ENCODE assay signal across 17 cellular contexts in the genomic region with DNA sequence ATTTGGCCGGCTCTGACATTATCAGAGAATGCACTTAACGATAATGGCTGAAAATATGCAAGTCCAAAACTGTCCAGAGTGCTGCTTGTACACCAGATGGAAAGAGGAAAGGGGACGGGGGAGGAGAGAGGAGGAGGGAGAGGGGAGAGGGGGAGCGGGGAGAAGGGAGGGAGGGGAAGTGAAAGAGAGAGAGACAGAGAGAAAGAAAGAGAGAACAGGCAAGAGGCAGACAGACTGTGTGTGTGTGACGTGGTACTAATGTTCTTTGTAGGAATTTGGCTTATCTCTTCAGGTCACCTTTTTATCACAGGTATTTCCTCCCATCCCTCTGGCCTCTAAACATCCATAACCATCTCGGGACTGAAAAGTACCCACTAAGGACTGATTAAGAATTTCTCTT.
DNase-seq lines count a peak whose midpoint lies in the region; ATAC-seq and TF ChIP-seq lines count a peak whose summit lies in the region.
"Had no signal": no experiment of that assay in that cellular context is flagged by ENCODE, and none has a peak within 500 bp of the region (broad histone marks: within the 10 kb centered on the region; RNA-seq: fewer than 3 reads in every experiment).

No MANE protein-coding gene starts in this region.

- peak overlapping the region; percentile 98 for H3K4me3 Mint-ChIP-seq in activated CD8-positive, alpha-beta memory T cell treated with anti-CD3 and anti-CD28 coated beads, Interleukin-2, amount 10 ng/mL, durations not matched to agents 7 days and 5 days
- peak overlapping the region; percentile 29 for H3K4me3 Mint-ChIP-seq in Caco-2 (ENCODE audit: unreplicated experiment)
- H3K4me3 Mint-ChIP-seq in activated T-helper 17 cell treated with anti-CD3 and anti-CD28 coated beads, Interleukin-2, amount 50 U/mL, for 72 hours: peak overlapping the region; percentile 77
- peak overlapping the region; percentile 36 for H3K4me3 Mint-ChIP-seq in mesothelial cell of epicardium
- H3K4me3 Mint-ChIP-seq: endodermal cell had no signal

- no peaks in the 10 kb centered on the region for H3K27me3 ChIP-seq in Caco-2 (replicated peaks; ENCODE audit: control insufficient read depth, insufficient read depth, low read length)
- H3K27me3 ChIP-seq: left lung had no signal

- peaks cover 29% of the 10 kb centered on the region for H3K4me1 ChIP-seq in Caco-2

- H3K9me3 ChIP-seq in Caco-2: no peaks in the 10 kb centered on the region
- H3K9me3 ChIP-seq: A549, left lung had no signal

- TF ChIP-seq CTCF in Caco-2 (IDR thresholded peaks at IDR 0.05; ENCODE audit: insufficient read depth in 1 of 2, low read depth in 1 of 2, low read length in 1 of 2, severe bottlenecking in 1 of 2, unreplicated experiment in 1 of 2) (no peak), mesothelial cell of epicardium (IDR thresholded peaks at IDR 0.05; ENCODE audit: unreplicated experiment) (no peak)

- no peak for ATAC-seq in activated CD8-positive, alpha-beta memory T cell treated with anti-CD3 and anti-CD28 coated beads, Interleukin-2, amount 10 ng/mL, durations not matched to agents 7 days and 5 days
- ATAC-seq in activated T-helper 17 cell treated with anti-CD3 and anti-CD28 coated beads, Interleukin-2, amount 50 U/mL, for 72 hours (replicated peaks): no peak
- ATAC-seq: A549, left lung had no signal

- peak overlapping the region; percentile 96 for H3K27ac Mint-ChIP-seq in activated CD8-positive, alpha-beta memory T cell treated with anti-CD3 and anti-CD28 coated beads, Interleukin-2, amount 10 ng/mL, durations not matched to agents 7 days and 5 days
- H3K27ac Mint-ChIP-seq in Caco-2 (ENCODE audit: unreplicated experiment): peak overlapping the region; percentile 77
- peak overlapping the region; percentile 89 for H3K27ac Mint-ChIP-seq in activated T-helper 17 cell treated with anti-CD3 and anti-CD28 coated beads, Interleukin-2, amount 50 U/mL, for 72 hours
- H3K27ac Mint-ChIP-seq in mesothelial cell of epicardium: peak overlapping the region; percentile 84
- H3K27ac Mint-ChIP-seq: endodermal cell had no signal

- H3K4me1 Mint-ChIP-seq in activated CD8-positive, alpha-beta memory T cell treated with anti-CD3 and anti-CD28 coated beads, Interleukin-2, amount 10 ng/mL, durations not matched to agents 7 days and 5 days: peaks cover 67% of the 10 kb centered on the region
- H3K4me1 Mint-ChIP-seq in Caco-2 (ENCODE audit: low read depth, unreplicated experiment) (peaks cover 20% of the 10 kb centered on the region), mesothelial cell of epicardium (peaks cover 59% of the 10 kb centered on the region)
- peaks cover 24% of the 10 kb centered on the region for H3K4me1 Mint-ChIP-seq in activated T-helper 17 cell treated with anti-CD3 and anti-CD28 coated beads, Interleukin-2, amount 50 U/mL, for 72 hours

- no peaks in the 10 kb centered on the region for H3K36me3 ChIP-seq in Caco-2 (ENCODE audit: control insufficient read depth, insufficient read depth, low read length)

- no peak overlapping the region for H3K4me3 ChIP-seq in Caco-2 (ENCODE audit: low read depth, low read length)
- H3K4me3 ChIP-seq: A549, left lung, SK-N-MC had no signal

- no peaks in the 10 kb centered on the region for H3K27me3 Mint-ChIP-seq in activated CD8-positive, alpha-beta memory T cell treated with anti-CD3 and anti-CD28 coated beads, Interleukin-2, amount 10 ng/mL, durations not matched to agents 7 days and 5 days
- H3K27me3 Mint-ChIP-seq in Caco-2 (ENCODE audit: insufficient read depth, unreplicated experiment) (no peaks in the 10 kb centered on the region), mesothelial cell of epicardium (ENCODE audit: low read depth) (no peaks in the 10 kb centered on the region)
- H3K27me3 Mint-ChIP-seq in activated T-helper 17 cell treated with anti-CD3 and anti-CD28 coated beads, Interleukin-2, amount 50 U/mL, for 72 hours: no peaks in the 10 kb centered on the region

- DNase-seq in activated CD8-positive, alpha-beta memory T cell treated with anti-CD3 and anti-CD28 coated beads, Interleukin-2, amount 10 ng/mL, durations not matched to agents 7 days and 5 days: no peak
- DNase-seq in activated CD8-positive, alpha-beta memory T cell treated with anti-CD3 and anti-CD28 coated beads for 24 hours: no peak
- DNase-seq in Caco-2 (peak in 1 of 2 experiments; percentile 12), mesothelial cell of epicardium (ENCODE audit: low spot score in 2 of 2, unreplicated experiment in 2 of 2) (no peak), SW 1271 (lab: John Stamatoyannopoulos, UW) (no peak), DMS53 treated with DMSO at 0.1 percent for 48 hours (lab: John Stamatoyannopoulos, UW; ENCODE audit: unreplicated experiment) (no peak)
- no peak for DNase-seq in stimulated activated CD4-positive, alpha-beta T cell treated with anti-CD3 and anti-CD28 coated beads, Interleukin-2, amount 100 ng/mL, for 24 hours
- DNase-seq: endodermal cell, left lung, NCI-H1417 treated with DMSO at 0.1 percent for 48 hours, NCI-H510A treated with DMSO at 0.1 percent for 48 hours, occipital lobe, retina, RPMI8226 had no signal

- CTCF ChIA-PET in activated CD8-positive, alpha-beta memory T cell treated with anti-CD3 and anti-CD28 coated beads, Interleukin-2, amount 10 ng/mL, durations not matched to agents 7 days and 5 days (lab: Charles Lee): interaction anchor here (3.2 to 3.8 kb wide), 2 partner anchors 15 to 109 kb away, joined by 16 to 38 read pairs; no protein-coding TSS in a partner anchor
- CTCF ChIA-PET in Caco-2 (lab: Charles Lee): no interaction called here

- H3K9me3 Mint-ChIP-seq in activated CD8-positive, alpha-beta memory T cell treated with anti-CD3 and anti-CD28 coated beads, Interleukin-2, amount 10 ng/mL, durations not matched to agents 7 days and 5 days (ENCODE audit: low read depth): no peaks in the 10 kb centered on the region
- H3K9me3 Mint-ChIP-seq in Caco-2 (ENCODE audit: unreplicated experiment): no peaks in the 10 kb centered on the region
- no peaks in the 10 kb centered on the region for H3K9me3 Mint-ChIP-seq in activated T-helper 17 cell treated with anti-CD3 and anti-CD28 coated beads, Interleukin-2, amount 50 U/mL, for 72 hours
- H3K9me3 Mint-ChIP-seq in mesothelial cell of epicardium: no peaks in the 10 kb centered on the region
- H3K9me3 Mint-ChIP-seq: endodermal cell had no signal

- intact Hi-C loops in Caco-2 (cut with micrococcal nuclease; ENCODE audit: unreplicated experiment): no loop called here

- peaks cover 67% of the 10 kb centered on the region for H3K36me3 Mint-ChIP-seq in activated CD8-positive, alpha-beta memory T cell treated with anti-CD3 and anti-CD28 coated beads, Interleukin-2, amount 10 ng/mL, durations not matched to agents 7 days and 5 days
- H3K36me3 Mint-ChIP-seq in Caco-2 (ENCODE audit: insufficient read depth, unreplicated experiment) (peaks cover 75% of the 10 kb centered on the region), mesothelial cell of epicardium (peaks cover 37% of the 10 kb centered on the region)
- peaks cover 68% of the 10 kb centered on the region for H3K36me3 Mint-ChIP-seq in activated T-helper 17 cell treated with anti-CD3 and anti-CD28 coated beads, Interleukin-2, amount 50 U/mL, for 72 hours (ENCODE audit: low read depth)

- no TSS peak for BruUV-seq in Caco-2 (replicated peaks; lab: Mats Ljungman, UMichigan)

- POLR2A ChIA-PET in Caco-2 (lab: Charles Lee): no interaction called here

Comparison
In these comparisons a context has a peak if more than half of its experiments do, and no peak if none do; other contexts are left out.
1. H3K4me3 Mint-ChIP-seq: peak in every context shown above with its lines; median percentile 98 in activated CD8-positive, alpha-beta memory T cell treated with anti-CD3 and anti-CD28 coated beads, Interleukin-2, amount 10 ng/mL, durations not matched to agents 7 days and 5 days; 77 in activated T-helper 17 cell treated with anti-CD3 and anti-CD28 coated beads, Interleukin-2, amount 50 U/mL, for 72 hours; 36 in mesothelial cell of epicardium; 29 in Caco-2.